14 cellular contexts compared by ENCODE assay signal in the genomic region with DNA sequence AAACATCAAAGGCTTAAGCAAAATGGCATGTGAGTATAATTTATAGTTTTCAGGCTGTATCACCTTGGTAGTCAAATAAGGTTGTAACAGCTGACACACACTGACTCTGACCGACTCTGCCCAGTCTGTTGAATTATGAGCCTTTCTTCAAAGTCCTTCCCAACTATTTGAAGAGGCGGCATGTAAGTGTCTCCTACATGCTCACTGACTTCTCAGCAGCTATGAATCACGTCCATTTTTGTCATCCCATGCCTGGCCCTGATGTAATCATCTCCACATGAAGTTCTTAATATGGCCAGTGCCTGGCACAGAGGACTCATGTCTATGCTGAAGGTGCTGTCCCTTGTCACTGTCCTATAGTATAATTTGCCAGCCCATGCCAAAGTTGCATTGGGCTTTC. TPM values are rescaled to one million over a fixed set of nuclear protein-coding genes. Genes with fewer than 3 reads are reported as not detected.
DNase-seq lines count a peak whose midpoint lies in the region; ATAC-seq and TF ChIP-seq lines count a peak whose summit lies in the region.
"Had no signal": no experiment of that assay in that cellular context is flagged by ENCODE, and none has a peak within 500 bp of the region (broad histone marks: within the 10 kb centered on the region; RNA-seq: fewer than 3 reads in every experiment).

No MANE protein-coding gene starts in this region.

- H4K20me1 ChIP-seq in GM23248 (ENCODE audit: insufficient read depth), result no peaks in the 10 kb centered on the region

- H3K4me3 ChIP-seq in GM23248 (no peak overlapping the region), fibroblast of mammary gland (ENCODE audit: control insufficient read depth, low read depth, low read length) (no peak overlapping the region), skeletal muscle cell (ENCODE audit: low read depth, low read length) (no peak overlapping the region)
- H3K4me3 ChIP-seq: left ventricle myocardium inferior had no signal

- H3K36me3 Mint-ChIP-seq in natural killer cell, result no peaks in the 10 kb centered on the region

- CTCF ChIA-PET in RWPE1 (lab: Yijun Ruan, JAX), result interaction anchor here (0.6 kb wide), 1 partner anchor 75 kb away, joined by 3 read pairs; no protein-coding TSS in a partner anchor

- H3K9me3 Mint-ChIP-seq in natural killer cell, result no peaks in the 10 kb centered on the region
- H3K9me3 Mint-ChIP-seq: stimulated activated naive CD8-positive, alpha-beta T cell treated with anti-CD3 and anti-CD28 coated beads, Interleukin-15, Interleukin-2, amounts not matched to agents 100 ng/mL and 50 ng/mL, for 24 hours had no signal

- no peak for TF ChIP-seq CTCF in RWPE1 (conservative IDR thresholded peaks at IDR 0.05; ENCODE audit: low read depth)
- no peak for TF ChIP-seq CTCF in fibroblast of mammary gland (conservative IDR thresholded peaks at IDR 0.05; ENCODE audit: control insufficient read depth, insufficient read depth, low read depth, low read length)
- no peak for TF ChIP-seq CTCF in natural killer cell (IDR thresholded peaks at IDR 0.05)

- peaks cover 8 to 9% of the 10 kb centered on the region in 2 donors for H3K4me1 Mint-ChIP-seq in natural killer cell

- no peaks in the 10 kb centered on the region for H3K36me3 ChIP-seq in GM23248 (ENCODE audit: low read depth)
- H3K36me3 ChIP-seq: left ventricle myocardium inferior had no signal

- H3K9me3 ChIP-seq in GM23248 (ENCODE audit: low read depth), result no peaks in the 10 kb centered on the region
- H3K9me3 ChIP-seq: left ventricle myocardium inferior had no signal

- no peaks in the 10 kb centered on the region for H3K79me2 ChIP-seq in GM23248 (ENCODE audit: insufficient read depth)

- no peaks in the 10 kb centered on the region for H3K27me3 ChIP-seq in GM23248 (replicated peaks; ENCODE audit: insufficient read depth)

- peaks cover 34% of the 10 kb centered on the region for H3K4me1 ChIP-seq in GM23248 (ENCODE audit: insufficient read depth)

- DNase-seq in GM23248 (peak; percentile 93), RWPE1 (ENCODE audit: low spot score) (peak; percentile 33), fibroblast of mammary gland (ENCODE audit: low read depth) (peak; percentile 78), skeletal muscle cell (ENCODE audit: low read depth) (peak; percentile 59), HPDE6-E6E7 (ENCODE audit: extremely low spot score) (no peak), activated gamma-delta T cell (lab: John Stamatoyannopoulos, UW) (no peak), natural killer cell (no peak)
- DNase-seq: activated CD4-positive, alpha-beta T cell treated with anti-CD3 and anti-CD28 coated beads for 4 hours; foreskin melanocyte; left ventricle myocardium inferior; NCI-H1436 treated with DMSO at 0.1 percent for 48 hours; NCI-H748 treated with DMSO at 0.1 percent for 48 hours; stimulated activated CD4-positive, alpha-beta T cell treated with anti-CD3 and anti-CD28 coated beads, Interleukin-2, amount 100 ng/mL, for 48 hours had no signal

- H2AFZ ChIP-seq in GM23248, result no peak overlapping the region

- H3F3A ChIP-seq in GM23248 (ENCODE audit: insufficient read depth), result peaks cover 47% of the 10 kb centered on the region

- H3K9ac ChIP-seq in GM23248, result peak overlapping the region; percentile 17; the same call in 1 of the 2 replicates

- WGBS in GM23248 (ENCODE audit: low coverage in 1 of 2, low lambda C conversion rate in 2 of 2, missing lambda C conversion rate in 2 of 2), 2 experiments, result 0% methylated on average over 3 of the region's 3 CpGs

- no peak overlapping the region for H3K27ac Mint-ChIP-seq in natural killer cell
- H3K27ac Mint-ChIP-seq: stimulated activated naive CD8-positive, alpha-beta T cell treated with anti-CD3 and anti-CD28 coated beads, Interleukin-15, Interleukin-2, amounts not matched to agents 100 ng/mL and 50 ng/mL, for 24 hours had no signal

- POLR2A ChIA-PET in RWPE1 (lab: Yijun Ruan, JAX; ENCODE audit: low non-redundant PET), result no interaction called here

- intact Hi-C loops in natural killer cell (cut with micrococcal nuclease), result no loop called here

- H3K27me3 Mint-ChIP-seq in natural killer cell (ENCODE audit: low read depth in 2 of 2), result no peaks in the 10 kb centered on the region
- H3K27me3 Mint-ChIP-seq: stimulated activated naive CD8-positive, alpha-beta T cell treated with anti-CD3 and anti-CD28 coated beads, Interleukin-15, Interleukin-2, amounts not matched to agents 100 ng/mL and 50 ng/mL, for 24 hours had no signal

- ATAC-seq in natural killer cell, result no peak

- H3K4me3 Mint-ChIP-seq in natural killer cell, result no peak overlapping the region
- H3K4me3 Mint-ChIP-seq: stimulated activated naive CD8-positive, alpha-beta T cell treated with anti-CD3 and anti-CD28 coated beads, Interleukin-15, Interleukin-2, amounts not matched to agents 100 ng/mL and 50 ng/mL, for 24 hours had no signal

- H3K9me2 ChIP-seq in GM23248 (ENCODE audit: insufficient read depth), result no peaks in the 10 kb centered on the region

- peak overlapping the region; percentile 61 for H3K27ac ChIP-seq in GM23248
- H3K27ac ChIP-seq in RWPE1, result no peak overlapping the region
- H3K27ac ChIP-seq: left ventricle myocardium inferior had no signal

- in situ Hi-C loops in GM23248 (cut with MboI), result no loop called here

- peak overlapping the region; percentile 58 for H3K4me2 ChIP-seq in GM23248 (ENCODE audit: unreplicated experiment)

RNA-seq across cellular contexts. Expression of gene PTBP3, which starts 5.1 kb away (rescaled TPM):
- 26.5 and 62.6 TPM in 2 replicates for total RNA-seq in GM23248 (2014; rRNA removed; shearing (Covaris generic))
- 14.7 and 14.9 TPM in 2 replicates for polyA plus RNA-seq in GM23248 (2016; fragmentation: Nextera tagmentation; extraction: Ambion mirVana)
- 100 to 1,000 TPM; 135 to 156 (median 140) TPM for total RNA-seq in natural killer cell

RNA-seq across cellular contexts. Expression of gene HSDL2, which starts 41.3 kb away (rescaled TPM):
- total RNA-seq in GM23248 (2014; rRNA removed; shearing (Covaris generic)), result 30.6 and 39.2 TPM in 2 replicates
- 35.8 and 36.8 TPM in 2 replicates for polyA plus RNA-seq in GM23248 (2016; fragmentation: Nextera tagmentation; extraction: Ambion mirVana)
- total RNA-seq in natural killer cell, result 10 to 100 TPM in 1 of 3 donors, 1 to 10 TPM in 2; 7.9 to 18.3 (median 8.6) TPM

Comparison
In these comparisons a context has a peak if more than half of its experiments do, and no peak if none do; other contexts are left out.
1. DNase-seq: peak in GM23248 (single experiment), RWPE1 (single experiment), fibroblast of mammary gland (single experiment) and skeletal muscle cell (single experiment); none in HPDE6-E6E7 (single experiment), activated gamma-delta T cell (single experiment) and natural killer cell (single experiment).